17 cellular contexts compared by ENCODE assay signal in the genomic region with DNA sequence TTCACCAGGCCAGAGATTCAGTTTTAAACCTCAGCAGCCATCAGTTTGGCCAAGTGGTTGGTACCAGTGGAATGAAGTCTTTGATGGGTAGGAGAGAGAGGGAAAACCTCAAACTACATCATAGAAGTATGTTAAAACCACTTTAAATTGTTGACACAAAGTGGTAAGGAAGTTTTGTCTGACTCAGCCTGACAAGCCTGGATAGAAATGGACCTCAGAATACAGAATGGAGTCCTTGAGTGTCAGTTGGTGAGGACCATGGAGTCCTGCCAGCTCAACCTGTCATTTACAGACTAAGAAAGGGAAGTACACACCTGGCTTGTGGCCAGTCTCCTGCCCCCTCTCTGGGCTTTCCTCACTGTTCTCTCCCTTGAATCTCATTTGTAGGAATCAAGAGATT. TPM values are rescaled to one million over a fixed set of nuclear protein-coding genes. Genes with fewer than 3 reads are reported as not detected.
DNase-seq lines count a peak whose midpoint lies in the region; ATAC-seq lines count a peak whose summit lies in the region.
"Had no signal": no experiment of that assay in that cellular context is flagged by ENCODE, and none has a peak within 500 bp of the region (broad histone marks: within the 10 kb centered on the region; RNA-seq: fewer than 3 reads in every experiment).

No MANE protein-coding gene starts in this region.

- CTCF ChIA-PET in CD8-positive, alpha-beta memory T cell (lab: Charles Lee): no interaction called here
- CTCF ChIA-PET in CD4-positive, alpha-beta memory T cell (lab: Charles Lee; ENCODE audit: partially characterized antibody): no interaction called here

- peak overlapping the region in 5 of 8 donors; percentile 45 to 80 (median 54) for H3K27ac Mint-ChIP-seq in CD8-positive, alpha-beta memory T cell
- peak overlapping the region; percentile 51 to 84 for H3K27ac Mint-ChIP-seq in natural killer cell treated with Interleukin-12 subunit alpha and Interleukin-12 subunit beta and Interleukin-15 and Interleukin-18, amount 100 ng/mL, for 72 hours
- H3K27ac Mint-ChIP-seq in CD4-positive, alpha-beta memory T cell: peak overlapping the region in 3 of 7 donors; percentile 17 to 88 (median 48)
- H3K27ac Mint-ChIP-seq: activated naive CD8-positive, alpha-beta T cell treated with anti-CD3 and anti-CD28 coated beads for 36 hours; B cell had no signal

- H3K9me3 ChIP-seq in CD8-positive, alpha-beta memory T cell (ENCODE audit: low read length): no peaks in the 10 kb centered on the region
- H3K9me3 ChIP-seq in CD4-positive, alpha-beta memory T cell (ENCODE audit: control insufficient read depth in 1 of 2, low read length in 2 of 2): no peaks in the 10 kb centered on the region
- H3K9me3 ChIP-seq: HAP-1, sigmoid colon had no signal

- no peaks in the 10 kb centered on the region for H3K4me1 ChIP-seq in CD8-positive, alpha-beta memory T cell (ENCODE audit: insufficient read depth, low read length)
- no peaks in the 10 kb centered on the region for H3K4me1 ChIP-seq in CD4-positive, alpha-beta memory T cell (ENCODE audit: insufficient read depth, low read length)
- H3K4me1 ChIP-seq: HAP-1, sigmoid colon had no signal

- intact Hi-C loops in CD4-positive, alpha-beta memory T cell (cut with micrococcal nuclease): no loop called here

- H3K9me3 Mint-ChIP-seq in CD8-positive, alpha-beta memory T cell: no peaks in the 10 kb centered on the region
- H3K9me3 Mint-ChIP-seq in natural killer cell treated with Interleukin-12 subunit alpha and Interleukin-12 subunit beta and Interleukin-15 and Interleukin-18, amount 100 ng/mL, for 72 hours: no peaks in the 10 kb centered on the region
- no peaks in the 10 kb centered on the region for H3K9me3 Mint-ChIP-seq in CD4-positive, alpha-beta memory T cell
- H3K9me3 Mint-ChIP-seq: activated naive CD8-positive, alpha-beta T cell treated with anti-CD3 and anti-CD28 coated beads for 36 hours had no signal

- POLR2A ChIA-PET in CD8-positive, alpha-beta memory T cell (lab: Charles Lee): no interaction called here
- POLR2A ChIA-PET in CD4-positive, alpha-beta memory T cell (lab: Charles Lee; ENCODE audit: partially characterized antibody): no interaction called here

- no peak for DNase-seq in CD8-positive, alpha-beta memory T cell
- peak; percentile 34 for DNase-seq in MV-4-11 (lab: John Stamatoyannopoulos, UW)
- DNase-seq in dermis blood vessel endothelial cell: peak; percentile 33
- DNase-seq in natural killer cell treated with Interleukin-12 subunit alpha and Interleukin-12 subunit beta and Interleukin-15 and Interleukin-18, amount 100 ng/mL, for 72 hours (ENCODE audit: low spot score): no peak
- no peak for DNase-seq in CD4-positive, alpha-beta memory T cell
- DNase-seq in NCI-H446 (lab: John Stamatoyannopoulos, UW): no peak
- DNase-seq: activated CD4-positive, alpha-beta T cell treated with anti-CD3 and anti-CD28 coated beads, Interleukin-2, amount 50 U/mL, for 4 hours; activated naive CD8-positive, alpha-beta T cell treated with anti-CD3 and anti-CD28 coated beads for 36 hours; cerebellar nuclear complex; NCI-H2029; NCI-H524 treated with DMSO at 0.1 percent for 48 hours; nucleus accumbens; sigmoid colon had no signal

- peaks cover 19 to 29% (median 21%) of the 10 kb centered on the region in 3 donors for H3K4me1 Mint-ChIP-seq in CD8-positive, alpha-beta memory T cell
- H3K4me1 Mint-ChIP-seq in natural killer cell treated with Interleukin-12 subunit alpha and Interleukin-12 subunit beta and Interleukin-15 and Interleukin-18, amount 100 ng/mL, for 72 hours (ENCODE audit: low read depth in 2 of 2): peaks cover 46% of the 10 kb centered on the region in 2 donors
- peaks cover 10 to 19% (median 15%) of the 10 kb centered on the region in 4 donors for H3K4me1 Mint-ChIP-seq in CD4-positive, alpha-beta memory T cell
- H3K4me1 Mint-ChIP-seq: activated naive CD8-positive, alpha-beta T cell treated with anti-CD3 and anti-CD28 coated beads for 36 hours; B cell had no signal

- no peak overlapping the region for H3K4me3 Mint-ChIP-seq in CD8-positive, alpha-beta memory T cell
- H3K4me3 Mint-ChIP-seq in natural killer cell treated with Interleukin-12 subunit alpha and Interleukin-12 subunit beta and Interleukin-15 and Interleukin-18, amount 100 ng/mL, for 72 hours: peak overlapping the region; percentile 37
- H3K4me3 Mint-ChIP-seq in CD4-positive, alpha-beta memory T cell: no peak overlapping the region
- H3K4me3 Mint-ChIP-seq: activated naive CD8-positive, alpha-beta T cell treated with anti-CD3 and anti-CD28 coated beads for 36 hours; B cell had no signal

- peak; percentile 53 to 63 for ATAC-seq in natural killer cell treated with Interleukin-12 subunit alpha and Interleukin-12 subunit beta and Interleukin-15 and Interleukin-18, amount 100 ng/mL, for 72 hours
- ATAC-seq in GM19023 (IDR thresholded peaks at IDR 0.05; ENCODE audit: unreplicated experiment) (no peak), HG02981 (IDR thresholded peaks at IDR 0.05; ENCODE audit: unreplicated experiment) (no peak)

- H3K27me3 ChIP-seq in CD8-positive, alpha-beta memory T cell (ENCODE audit: insufficient read depth, low read length, poor library complexity, severe bottlenecking): no peaks in the 10 kb centered on the region
- no peaks in the 10 kb centered on the region for H3K27me3 ChIP-seq in CD4-positive, alpha-beta memory T cell (ENCODE audit: insufficient read depth, low read length)
- H3K27me3 ChIP-seq: sigmoid colon had no signal

- H3K27me3 Mint-ChIP-seq in CD8-positive, alpha-beta memory T cell: no peaks in the 10 kb centered on the region
- H3K27me3 Mint-ChIP-seq in natural killer cell treated with Interleukin-12 subunit alpha and Interleukin-12 subunit beta and Interleukin-15 and Interleukin-18, amount 100 ng/mL, for 72 hours: no peaks in the 10 kb centered on the region
- no peaks in the 10 kb centered on the region for H3K27me3 Mint-ChIP-seq in CD4-positive, alpha-beta memory T cell
- H3K27me3 Mint-ChIP-seq: activated naive CD8-positive, alpha-beta T cell treated with anti-CD3 and anti-CD28 coated beads for 36 hours; B cell had no signal

- H3K36me3 Mint-ChIP-seq in CD8-positive, alpha-beta memory T cell: peaks cover 24 to 93% (median 29%) of the 10 kb centered on the region in 3 donors
- peaks cover 50% of the 10 kb centered on the region for H3K36me3 Mint-ChIP-seq in natural killer cell treated with Interleukin-12 subunit alpha and Interleukin-12 subunit beta and Interleukin-15 and Interleukin-18, amount 100 ng/mL, for 72 hours
- H3K36me3 Mint-ChIP-seq in CD4-positive, alpha-beta memory T cell: peaks cover 71 to 84% of the 10 kb centered on the region in 2 donors

- no peak overlapping the region for H3K4me3 ChIP-seq in CD8-positive, alpha-beta memory T cell (ENCODE audit: low read length)
- H3K4me3 ChIP-seq in CD4-positive, alpha-beta memory T cell (ENCODE audit: low read length in 2 of 2): no peak overlapping the region
- H3K4me3 ChIP-seq: HAP-1, sigmoid colon had no signal

- no peak overlapping the region for H3K27ac ChIP-seq in CD8-positive, alpha-beta memory T cell (ENCODE audit: low read depth, low read length)
- no peak overlapping the region for H3K27ac ChIP-seq in CD4-positive, alpha-beta memory T cell (ENCODE audit: low read depth, low read length)
- H3K27ac ChIP-seq: sigmoid colon had no signal

- peaks cover 43% of the 10 kb centered on the region for H3K36me3 ChIP-seq in CD8-positive, alpha-beta memory T cell (ENCODE audit: insufficient read depth, low read length)
- peaks cover 60% of the 10 kb centered on the region for H3K36me3 ChIP-seq in CD4-positive, alpha-beta memory T cell (ENCODE audit: insufficient read depth, low read length)

RNA-seq across cellular contexts. Expression of a gene that starts 12.1 kb away (rescaled TPM):
- 10 to 100 TPM; 25.8 to 26.8 TPM for total RNA-seq in CD8-positive, alpha-beta memory T cell
- polyA plus RNA-seq in CD8-positive, alpha-beta memory T cell: 21.2 TPM
- 23.6 and 25.7 TPM in 2 replicates for total RNA-seq in dermis blood vessel endothelial cell
- 10 to 100 TPM; 41.8 to 74.3 TPM for total RNA-seq in natural killer cell treated with Interleukin-12 subunit alpha and Interleukin-12 subunit beta and Interleukin-15 and Interleukin-18, amount 100 ng/mL, for 72 hours
- total RNA-seq in CD4-positive, alpha-beta memory T cell: 10 to 100 TPM; 17.6 to 19.7 TPM
- polyA plus RNA-seq in CD4-positive, alpha-beta memory T cell: 10 to 100 TPM in 1 of 2 donors, 1 to 10 TPM in 1; 8.9 to 15.0 TPM

RNA-seq across cellular contexts. Expression of a gene that starts 12.1 kb away (rescaled TPM):
- total RNA-seq in CD8-positive, alpha-beta memory T cell: 10 to 100 TPM; 23.2 to 24.4 TPM
- 15.4 TPM for polyA plus RNA-seq in CD8-positive, alpha-beta memory T cell
- 25.4 and 28.2 TPM in 2 replicates for total RNA-seq in dermis blood vessel endothelial cell
- total RNA-seq in natural killer cell treated with Interleukin-12 subunit alpha and Interleukin-12 subunit beta and Interleukin-15 and Interleukin-18, amount 100 ng/mL, for 72 hours: 10 to 100 TPM; 17.6 to 22.8 TPM
- 10 to 100 TPM; 17.3 to 17.4 TPM for total RNA-seq in CD4-positive, alpha-beta memory T cell
- polyA plus RNA-seq in CD4-positive, alpha-beta memory T cell: 10 to 100 TPM; 12.2 to 18.3 TPM

Comparison
In these comparisons a context has a peak if more than half of its experiments do, and no peak if none do; other contexts are left out.
1. DNase-seq: peak in MV-4-11 (single experiment) and dermis blood vessel endothelial cell (single experiment); none in CD8-positive, alpha-beta memory T cell (0 of 5), natural killer cell treated with Interleukin-12 subunit alpha and Interleukin-12 subunit beta and Interleukin-15 and Interleukin-18, amount 100 ng/mL, for 72 hours (single experiment), CD4-positive, alpha-beta memory T cell (0 of 5) and NCI-H446 (0 of 2).
2. ATAC-seq: peak in natural killer cell treated with Interleukin-12 subunit alpha and Interleukin-12 subunit beta and Interleukin-15 and Interleukin-18, amount 100 ng/mL, for 72 hours (2 of 2); none in GM19023 (single experiment) and HG02981 (single experiment).